Comparison of ENCODE assay signal across 17 cellular contexts in the genomic region with DNA sequence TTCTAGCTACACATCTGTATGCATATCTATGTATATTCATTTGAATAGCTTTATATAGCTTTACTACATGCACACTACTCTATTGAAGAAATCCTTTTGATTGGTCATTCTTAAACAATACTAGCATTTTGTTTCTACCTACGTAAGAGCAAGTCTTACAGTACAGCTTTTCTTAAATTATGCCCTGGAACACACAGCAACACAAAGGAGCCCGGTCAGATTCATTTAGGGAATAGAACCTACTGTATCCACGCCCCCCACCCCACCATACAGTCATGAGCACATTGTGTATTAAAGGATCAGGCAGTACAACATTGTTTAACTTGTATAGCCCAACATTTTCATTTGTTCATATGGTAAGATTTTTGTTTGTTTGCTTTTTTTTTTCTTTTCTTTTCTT.
"Had no signal": no experiment of that assay in that cellular context is flagged by ENCODE, and none has a peak within 500 bp of the region (broad histone marks: within the 10 kb centered on the region; RNA-seq: fewer than 3 reads in every experiment).

No MANE protein-coding gene starts in this region.

- H3K27ac ChIP-seq: left ventricle myocardium inferior, lower lobe of right lung, upper lobe of right lung, vagina had no signal

- DNase-seq: effector memory CD4-positive, alpha-beta T cell; kidney; left cardiac atrium; left ventricle myocardium inferior; lower lobe of right lung; occipital lobe; stimulated activated CD4-positive, alpha-beta T cell treated with anti-CD3 and anti-CD28 coated beads, Interleukin-4, amount 100 ng/mL, for 1 hour; stimulated activated CD8-positive, alpha-beta memory T cell treated with anti-CD3 and anti-CD28 coated beads, Interleukin-4, amount 100 ng/mL, for 48 hours; upper lobe of right lung had no signal

- H3K4me1 ChIP-seq: lower lobe of right lung, upper lobe of right lung had no signal

- H3K27me3 Mint-ChIP-seq: memory B cell; natural killer cell treated with Interleukin-12 subunit alpha and Interleukin-12 subunit beta and Interleukin-15 and Interleukin-18, amount 100 ng/mL, for 72 hours; stimulated activated memory B cell treated with anti-CD40 and anti-IgM and Interleukin-4, amounts not matched to agents 10 μg/mL and 1 μg/mL and 100 μg/mL, for 72 hours; stimulated activated naive CD8-positive, alpha-beta T cell treated with anti-CD3 and anti-CD28 coated beads, Interleukin-15, Interleukin-2, amounts not matched to agents 100 ng/mL and 50 ng/mL, for 24 hours had no signal

- H3K4me3 ChIP-seq: left ventricle myocardium inferior, lower lobe of right lung, tibial nerve, upper lobe of right lung, vagina had no signal

- H3K27ac Mint-ChIP-seq: memory B cell; mesothelial cell of epicardium; natural killer cell treated with Interleukin-12 subunit alpha and Interleukin-12 subunit beta and Interleukin-15 and Interleukin-18, amount 100 ng/mL, for 72 hours; stimulated activated memory B cell treated with anti-CD40 and anti-IgM and Interleukin-4, amounts not matched to agents 10 μg/mL and 1 μg/mL and 100 μg/mL, for 72 hours; stimulated activated naive CD8-positive, alpha-beta T cell treated with anti-CD3 and anti-CD28 coated beads, Interleukin-15, Interleukin-2, amounts not matched to agents 100 ng/mL and 50 ng/mL, for 24 hours had no signal

- H3K4me1 Mint-ChIP-seq: memory B cell; stimulated activated memory B cell treated with anti-CD40 and anti-IgM and Interleukin-4, amounts not matched to agents 10 μg/mL and 1 μg/mL and 100 μg/mL, for 72 hours had no signal

- H3K9me3 ChIP-seq: left ventricle myocardium inferior, lower lobe of right lung, tibial nerve, upper lobe of right lung, vagina had no signal

- ATAC-seq: esophagus mucosa; lower lobe of right lung; natural killer cell treated with Interleukin-12 subunit alpha and Interleukin-12 subunit beta and Interleukin-15 and Interleukin-18, amount 100 ng/mL, for 72 hours; stimulated activated memory B cell treated with anti-CD40 and anti-IgM and Interleukin-4, amounts not matched to agents 10 μg/mL and 1 μg/mL and 100 μg/mL, for 72 hours; upper lobe of right lung had no signal

- H3K27me3 ChIP-seq: tibial nerve, upper lobe of right lung, vagina had no signal

- H3K9me3 Mint-ChIP-seq: memory B cell; mesothelial cell of epicardium; natural killer cell treated with Interleukin-12 subunit alpha and Interleukin-12 subunit beta and Interleukin-15 and Interleukin-18, amount 100 ng/mL, for 72 hours; stimulated activated memory B cell treated with anti-CD40 and anti-IgM and Interleukin-4, amounts not matched to agents 10 μg/mL and 1 μg/mL and 100 μg/mL, for 72 hours; stimulated activated naive CD8-positive, alpha-beta T cell treated with anti-CD3 and anti-CD28 coated beads, Interleukin-15, Interleukin-2, amounts not matched to agents 100 ng/mL and 50 ng/mL, for 24 hours had no signal

- H3K4me3 Mint-ChIP-seq: memory B cell; mesothelial cell of epicardium; natural killer cell treated with Interleukin-12 subunit alpha and Interleukin-12 subunit beta and Interleukin-15 and Interleukin-18, amount 100 ng/mL, for 72 hours; stimulated activated memory B cell treated with anti-CD40 and anti-IgM and Interleukin-4, amounts not matched to agents 10 μg/mL and 1 μg/mL and 100 μg/mL, for 72 hours; stimulated activated naive CD8-positive, alpha-beta T cell treated with anti-CD3 and anti-CD28 coated beads, Interleukin-15, Interleukin-2, amounts not matched to agents 100 ng/mL and 50 ng/mL, for 24 hours had no signal

- H3K36me3 ChIP-seq: tibial nerve, upper lobe of right lung, vagina had no signal
